In the genomic region with DNA sequence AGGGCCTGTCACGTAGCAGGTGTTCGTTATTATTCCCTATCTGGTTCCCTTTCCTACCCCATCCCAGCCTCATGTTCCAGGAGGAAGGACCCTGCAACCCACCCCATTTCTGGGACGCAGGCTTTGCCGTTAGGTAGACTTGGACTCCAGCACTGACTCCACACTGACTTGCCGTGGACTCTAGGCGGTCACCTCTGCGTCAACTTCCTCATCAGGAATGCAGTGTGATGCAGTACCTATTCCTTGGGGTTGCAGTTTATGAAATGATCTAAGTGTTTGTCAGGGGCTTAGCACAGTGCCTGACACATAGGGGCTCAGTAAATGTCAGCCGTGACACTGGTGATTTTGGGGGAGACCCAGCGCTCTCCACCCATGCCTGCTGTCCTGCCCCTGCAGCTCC, we compare ENCODE assay signal across 1 cellular context.
TF ChIP-seq lines count a peak whose summit lies in the region.

No MANE protein-coding gene starts in this region.

TF ChIP-seq in SK-N-SH treated with all-trans-retinoic acid at 6 μM for 48 hours, 23 proteins besides CTCF, POLR2A, EP300 and RAD21 (continued from another document):
- TF ChIP-seq, protein P1, sequence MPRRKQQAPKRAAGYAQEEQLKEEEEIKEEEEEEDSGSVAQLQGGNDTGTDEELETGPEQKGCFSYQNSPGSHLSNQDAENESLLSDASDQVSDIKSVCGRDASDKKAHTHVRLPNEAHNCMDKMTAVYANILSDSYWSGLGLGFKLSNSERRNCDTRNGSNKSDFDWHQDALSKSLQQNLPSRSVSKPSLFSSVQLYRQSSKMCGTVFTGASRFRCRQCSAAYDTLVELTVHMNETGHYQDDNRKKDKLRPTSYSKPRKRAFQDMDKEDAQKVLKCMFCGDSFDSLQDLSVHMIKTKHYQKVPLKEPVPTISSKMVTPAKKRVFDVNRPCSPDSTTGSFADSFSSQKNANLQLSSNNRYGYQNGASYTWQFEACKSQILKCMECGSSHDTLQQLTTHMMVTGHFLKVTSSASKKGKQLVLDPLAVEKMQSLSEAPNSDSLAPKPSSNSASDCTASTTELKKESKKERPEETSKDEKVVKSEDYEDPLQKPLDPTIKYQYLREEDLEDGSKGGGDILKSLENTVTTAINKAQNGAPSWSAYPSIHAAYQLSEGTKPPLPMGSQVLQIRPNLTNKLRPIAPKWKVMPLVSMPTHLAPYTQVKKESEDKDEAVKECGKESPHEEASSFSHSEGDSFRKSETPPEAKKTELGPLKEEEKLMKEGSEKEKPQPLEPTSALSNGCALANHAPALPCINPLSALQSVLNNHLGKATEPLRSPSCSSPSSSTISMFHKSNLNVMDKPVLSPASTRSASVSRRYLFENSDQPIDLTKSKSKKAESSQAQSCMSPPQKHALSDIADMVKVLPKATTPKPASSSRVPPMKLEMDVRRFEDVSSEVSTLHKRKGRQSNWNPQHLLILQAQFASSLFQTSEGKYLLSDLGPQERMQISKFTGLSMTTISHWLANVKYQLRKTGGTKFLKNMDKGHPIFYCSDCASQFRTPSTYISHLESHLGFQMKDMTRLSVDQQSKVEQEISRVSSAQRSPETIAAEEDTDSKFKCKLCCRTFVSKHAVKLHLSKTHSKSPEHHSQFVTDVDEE (CRISPR knock-in tag; IDR thresholded peaks at IDR 0.05), result no peak
- TF ChIP-seq ARNTL (CRISPR knock-in tag; IDR thresholded peaks at IDR 0.05; ENCODE audit: borderline replicate concordance, low read depth), result no peak
- TF ChIP-seq ZFP3 (CRISPR knock-in tag; IDR thresholded peaks at IDR 0.05), result no peak
- TF ChIP-seq ESRRG (CRISPR knock-in tag; IDR thresholded peaks at IDR 0.05), result no peak
- TF ChIP-seq SNAI2 (CRISPR knock-in tag; IDR thresholded peaks at IDR 0.05), result no peak
- no peak for TF ChIP-seq ZC3H10 (CRISPR knock-in tag; IDR thresholded peaks at IDR 0.05)
